1 cellular context compared by ENCODE assay signal in genomic region chr6:56951049-56951816, GRCh38.
TF ChIP-seq lines count a peak whose summit lies in the region.

No MANE protein-coding gene starts in this region.

TF ChIP-seq in IMR-90, 13 proteins besides CTCF, POLR2A, EP300 and RAD21 (continued from another document):
- TF ChIP-seq FOS (IDR thresholded peaks at IDR 0.05; ENCODE audit: low read depth, low read length), result no peak
